In genomic region chr6:97312241-97312640, GRCh38 we compare ENCODE assay signal across 20 cellular contexts. TPM values are rescaled to one million over a fixed set of nuclear protein-coding genes. Genes with fewer than 3 reads are reported as not detected.
DNase-seq lines count a peak whose midpoint lies in the region; ATAC-seq, FAIRE-seq and TF ChIP-seq lines count a peak whose summit lies in the region.
"Had no signal": no experiment of that assay in that cellular context is flagged by ENCODE, and none has a peak within 500 bp of the region (broad histone marks: within the 10 kb centered on the region; RNA-seq: fewer than 3 reads in every experiment).

No MANE protein-coding gene starts in this region.

- H3K4me3 ChIP-seq in PC-3 (ENCODE audit: low read length) (no peak overlapping the region), astrocyte (ENCODE audit: insufficient read depth, low read depth, low read length) (no peak overlapping the region), keratinocyte (ENCODE audit: control insufficient read depth in 2 of 3, extremely low read depth in 1 of 3, insufficient read depth in 2 of 3, low read depth in 1 of 3, low read length in 3 of 3) (no peak overlapping the region)
- H3K4me3 ChIP-seq: BLaER1, Peyer's patch had no signal

- no peaks in the 10 kb centered on the region for H3F3A ChIP-seq in PC-3 (ENCODE audit: low read length, unreplicated experiment)

- H3K4me1 ChIP-seq in PC-3 (ENCODE audit: insufficient read depth, low read length) (no peaks in the 10 kb centered on the region), astrocyte (ENCODE audit: insufficient read depth, low read length) (no peaks in the 10 kb centered on the region), keratinocyte (ENCODE audit: control insufficient read depth, extremely low read depth, insufficient read depth, low read length) (no peaks in the 10 kb centered on the region)
- H3K4me1 ChIP-seq: BLaER1, Peyer's patch had no signal

- FAIRE-seq in astrocyte (lab: Jason Lieb, UNC) = no peak
- FAIRE-seq in keratinocyte (lab: Jason Lieb, UNC) = peak; percentile 20
- FAIRE-seq: GM12891 had no signal

- H4K20me1 ChIP-seq in PC-3 (ENCODE audit: low read length) = no peaks in the 10 kb centered on the region
- H4K20me1 ChIP-seq in astrocyte (ENCODE audit: insufficient read depth, low read length) = no peaks in the 10 kb centered on the region
- no peaks in the 10 kb centered on the region for H4K20me1 ChIP-seq in keratinocyte (ENCODE audit: control insufficient read depth, extremely low read depth, insufficient read depth, low read length)
- H4K20me1 ChIP-seq: BLaER1 had no signal

- POLR2A ChIA-PET in PC-3 (lab: Charles Lee; ENCODE audit: unreplicated experiment) = no interaction called here

- H2AFZ ChIP-seq in PC-3 (ENCODE audit: low read length) (no peak overlapping the region), astrocyte (ENCODE audit: low read depth, low read length) (no peak overlapping the region), keratinocyte (ENCODE audit: control insufficient read depth, low read length) (no peak overlapping the region)

- H3K27me3 ChIP-seq in PC-3 (ENCODE audit: low read length) (no peaks in the 10 kb centered on the region), astrocyte (ENCODE audit: insufficient read depth, low read length) (no peaks in the 10 kb centered on the region), keratinocyte (ENCODE audit: control insufficient read depth, extremely low read depth, insufficient read depth, low read length) (no peaks in the 10 kb centered on the region)
- H3K27me3 ChIP-seq: BLaER1, Peyer's patch had no signal

- H3K36me3 ChIP-seq in PC-3 (ENCODE audit: low read depth, low read length) (no peaks in the 10 kb centered on the region), astrocyte (ENCODE audit: insufficient read depth, low read length) (no peaks in the 10 kb centered on the region), keratinocyte (ENCODE audit: control insufficient read depth in 2 of 2, extremely low read depth in 1 of 2, insufficient read depth in 2 of 2, low read length in 2 of 2) (no peaks in the 10 kb centered on the region)
- H3K36me3 ChIP-seq: BLaER1, Peyer's patch had no signal

- BruUV-seq in PC-3 (replicated peaks; lab: Mats Ljungman, UMichigan) = no TSS peak

- H3K4me3 Mint-ChIP-seq in astrocyte (ENCODE audit: unreplicated experiment) = no peak overlapping the region
- H3K4me3 Mint-ChIP-seq: CD4-positive, alpha-beta memory T cell had no signal

- ATAC-seq in PC-3 (0 out of 2 replicates have a peak, but pooled peaks have one; percentile 38), GM19035 (IDR thresholded peaks at IDR 0.05; ENCODE audit: unreplicated experiment) (no peak)

- no peaks in the 10 kb centered on the region for H3K27me3 Mint-ChIP-seq in astrocyte (ENCODE audit: low read depth, unreplicated experiment)

- CTCF ChIA-PET in PC-3 (lab: Charles Lee) = no interaction called here

- H3K4me2 ChIP-seq in PC-3 (ENCODE audit: low read length) (no peak overlapping the region), astrocyte (ENCODE audit: low read length) (no peak overlapping the region), keratinocyte (ENCODE audit: control insufficient read depth, extremely low read depth, insufficient read depth, low read depth, low read length) (no peak overlapping the region)
- H3K4me2 ChIP-seq: BLaER1, KMS-11 had no signal

- no peak overlapping the region for H3K9ac ChIP-seq in PC-3 (ENCODE audit: low read length)
- H3K9ac ChIP-seq in astrocyte (ENCODE audit: low read length) = no peak overlapping the region
- no peak overlapping the region for H3K9ac ChIP-seq in keratinocyte (ENCODE audit: control insufficient read depth, extremely low read depth, insufficient read depth, low read length)
- H3K9ac ChIP-seq: BLaER1, KMS-11 had no signal

- H3K36me3 Mint-ChIP-seq in astrocyte (ENCODE audit: low read depth, unreplicated experiment) = no peaks in the 10 kb centered on the region
- H3K36me3 Mint-ChIP-seq: CD4-positive, alpha-beta memory T cell had no signal

- dilution Hi-C loops in keratinocyte (cut with MboI; ENCODE audit: extremely low pct_ligation_motif_present, low sequenced_read_pairs) = no loop called here

- DNase-seq in EH (ENCODE audit: low read depth) = peak; percentile 11
- peak; percentile 25 for DNase-seq in PC-3
- DNase-seq in astrocyte (ENCODE audit: low read depth) = peak; percentile 36
- DNase-seq in keratinocyte (ENCODE audit: low read depth, low spot score) = no peak
- no peak for DNase-seq in NK-92 treated with Interleukin-12 subunit alpha and Interleukin-12 subunit beta, amount 100 ng/mL, for 24 hours (lab: John Stamatoyannopoulos, UW)
- no peak for DNase-seq in erythroblast (lab: John Stamatoyannopoulos, UW)
- DNase-seq in nucleus accumbens (lab: John Stamatoyannopoulos, UW) = no peak
- DNase-seq: CD4-positive, alpha-beta memory T cell; EL; NCI-H1436; NCI-H1930; NCI-H226; NCI-H524 treated with DMSO at 0.1 percent for 48 hours; Peyer's patch; Right ventricle myocardium superior had no signal

- no peaks in the 10 kb centered on the region for H3K9me2 ChIP-seq in PC-3 (replicated peaks; ENCODE audit: low read length)

- H3K27ac Mint-ChIP-seq in astrocyte (ENCODE audit: unreplicated experiment) = no peak overlapping the region
- H3K27ac Mint-ChIP-seq: CD4-positive, alpha-beta memory T cell had no signal

- H3K79me2 ChIP-seq in PC-3 (ENCODE audit: low read length) (no peaks in the 10 kb centered on the region), astrocyte (ENCODE audit: insufficient read depth, low read length) (no peaks in the 10 kb centered on the region), keratinocyte (ENCODE audit: control insufficient read depth, insufficient read depth, low read length) (no peaks in the 10 kb centered on the region)

- intact Hi-C loops in PC-3 (cut with micrococcal nuclease) = no loop called here

- H3K9me3 ChIP-seq in PC-3 (ENCODE audit: low read length) = no peaks in the 10 kb centered on the region
- no peaks in the 10 kb centered on the region for H3K9me3 ChIP-seq in astrocyte (ENCODE audit: insufficient read depth, low read depth, low read length)
- H3K9me3 ChIP-seq in keratinocyte (ENCODE audit: control insufficient read depth, low read depth, low read length) = no peaks in the 10 kb centered on the region
- H3K9me3 ChIP-seq: BLaER1, Peyer's patch had no signal

- H3K9me1 ChIP-seq in keratinocyte (ENCODE audit: control insufficient read depth, extremely low read depth, insufficient read depth, low read length) = no peaks in the 10 kb centered on the region

- peaks cover 3% of the 10 kb centered on the region for H3K4me1 Mint-ChIP-seq in astrocyte (ENCODE audit: low read depth, unreplicated experiment)
- H3K4me1 Mint-ChIP-seq: CD4-positive, alpha-beta memory T cell had no signal

- TF ChIP-seq CTCF in PC-3 (conservative IDR thresholded peaks at IDR 0.05; ENCODE audit: low read depth, low read length) (no peak), astrocyte (IDR thresholded peaks at IDR 0.05; ENCODE audit: insufficient read depth, low read depth, low read length) (no peak), keratinocyte (optimal IDR thresholded peaks at IDR 0.05 in 1 of 3, IDR thresholded peaks at IDR 0.05 in 1 of 3, conservative IDR thresholded peaks at IDR 0.05 in 1 of 3; ENCODE audit: extremely low read depth in 1 of 3, insufficient read depth in 2 of 3, low read length in 3 of 3) (no peak)

- no peak overlapping the region for H3K27ac ChIP-seq in PC-3 (ENCODE audit: low read length)
- H3K27ac ChIP-seq in astrocyte (ENCODE audit: low read depth, low read length) = no peak overlapping the region
- H3K27ac ChIP-seq in keratinocyte (ENCODE audit: control insufficient read depth, insufficient read depth, low read length) = no peak overlapping the region
- H3K27ac ChIP-seq: BLaER1, HL-60, KMS-11, Peyer's patch had no signal

- no peaks in the 10 kb centered on the region for H3K9me3 Mint-ChIP-seq in astrocyte (ENCODE audit: unreplicated experiment)
- H3K9me3 Mint-ChIP-seq: CD4-positive, alpha-beta memory T cell had no signal

- no peak for TF ChIP-seq POLR2A in erythroblast (IDR thresholded peaks at IDR 0.05; ENCODE audit: low read length)

RNA-seq across cellular contexts. Expression of gene MMS22L, which starts 29.2 kb away (rescaled TPM):
- total RNA-seq in PC-3 (2014; rRNA removed) (19.3 and 23.8 TPM in 2 replicates), astrocyte (7.2 and 7.6 TPM in 2 replicates)
- polyA plus RNA-seq in keratinocyte = 5.4 to 14.3 TPM (median 7.1 TPM) in 3 replicates
- 0.69 TPM for polyA plus RNA-seq in keratinocyte (2011; ENCODE audit: low read depth)
- polyA plus RNA-seq in keratinocyte (2011; cell fraction: cytosol; rRNA removed) = 3.0 and 5.8 TPM in 2 replicates
- 5.9 and 6.8 TPM in 2 replicates for polyA plus RNA-seq in keratinocyte (2011; cell fraction: nucleus; rRNA removed)
- polyA plus RNA-seq in keratinocyte (2012; ENCODE audit: low replicate concordance) = 3.4 and 5.8 TPM in 2 replicates
- polyA minus RNA-seq in keratinocyte = 12.5 to 27.2 TPM (median 12.7 TPM) in 3 replicates
- polyA minus RNA-seq in keratinocyte (2011; cell fraction: cytosol; rRNA and poly(A)+ RNA removed) = 5.0 TPM
- polyA minus RNA-seq in keratinocyte (2011; cell fraction: nucleus; rRNA and poly(A)+ RNA removed) = 14.9 and 26.1 TPM in 2 replicates

Comparison
In these comparisons a context has a peak if more than half of its experiments do, and no peak if none do; other contexts are left out.
1. DNase-seq: peak in EH (single experiment), PC-3 (single experiment) and astrocyte (single experiment); none in keratinocyte (single experiment), NK-92 treated with Interleukin-12 subunit alpha and Interleukin-12 subunit beta, amount 100 ng/mL, for 24 hours (single experiment), erythroblast (0 of 2) and nucleus accumbens (0 of 56).